ENCODE assay signal across 31 cellular contexts in genomic region chr1:111819566-111819965, GRCh38.
"Had no signal": no experiment of that assay in that cellular context is flagged by ENCODE, and none has a peak within 500 bp of the region (broad histone marks: within the 10 kb centered on the region; RNA-seq: fewer than 3 reads in every experiment).

No MANE protein-coding gene starts in this region.

- H3K4me3 ChIP-seq: MG63 had no signal

- H3K27ac ChIP-seq: KMS-11 had no signal

- H3K27me3 ChIP-seq: MG63 had no signal

- DNase-seq: Karpas-422, Kasumi-1, KG1, MG63, MM.1S, MV-4-11, NCI-H1048, NCI-H1092, NCI-H1092 treated with DMSO at 0.1 percent for 48 hours, NCI-H1105, NCI-H1105 treated with DMSO at 0.1 percent for 48 hours, NCI-H1417, NCI-H1417 treated with DMSO at 0.1 percent for 48 hours, NCI-H1436, NCI-H1436 treated with DMSO at 0.1 percent for 48 hours, NCI-H146, NCI-H1694, NCI-H1694 treated with DMSO at 0.1 percent for 48 hours, NCI-H187, NCI-H187 treated with DMSO at 0.1 percent for 48 hours, NCI-H1930, NCI-H2029, NCI-H2029 treated with DMSO at 0.1 percent for 48 hours, NCI-H2081, NCI-H2081 treated with DMSO at 0.1 percent for 48 hours, NCI-H2107, NCI-H2171, NCI-H2171 treated with DMSO at 0.1 percent for 48 hours, NCI-H2227 treated with DMSO at 0.1 percent for 48 hours, NCI-H345 had no signal
